20 cellular contexts compared by ENCODE assay signal in genomic region chr3:128500556-128500955, GRCh38. TPM values are rescaled to one million over a fixed set of nuclear protein-coding genes. Genes with fewer than 3 reads are reported as not detected.
"Had no signal": no experiment of that assay in that cellular context is flagged by ENCODE, and none has a peak within 500 bp of the region (broad histone marks: within the 10 kb centered on the region; RNA-seq: fewer than 3 reads in every experiment).

No MANE protein-coding gene starts in this region.

- H3K27ac ChIP-seq: SJCRH30 had no signal

- H3K4me1 ChIP-seq: SJCRH30 had no signal

- DNase-seq: Karpas-422, KG1, MG63, NCI-H1092, NCI-H1436, NCI-H187, NCI-H2029, NCI-H2081 treated with DMSO at 0.1 percent for 48 hours, NCI-H2171, NCI-H446, NCI-H510A, NCI-H524 treated with DMSO at 0.1 percent for 48 hours, NCI-H69, NCI-H774, SHP77 treated with DMSO at 0.1 percent for 48 hours, SJCRH30 had no signal

- H3K9me3 ChIP-seq: MG63, SJCRH30 had no signal

- ATAC-seq: Panc1, Right ventricle myocardium inferior, SK-N-SH treated with all-trans-retinoic acid at 6 μM for 48 hours had no signal

- H3K4me3 ChIP-seq: MG63, SJCRH30 had no signal

- H3K36me3 ChIP-seq: MG63, SJCRH30 had no signal

RNA-seq across cellular contexts. Expression of gene DNAJB8, which starts 33.9 kb away (rescaled TPM):
- total RNA-seq: HT-29, Right ventricle myocardium inferior, SJCRH30 had no signal
